Comparison of ENCODE assay signal across 17 cellular contexts in the genomic region with DNA sequence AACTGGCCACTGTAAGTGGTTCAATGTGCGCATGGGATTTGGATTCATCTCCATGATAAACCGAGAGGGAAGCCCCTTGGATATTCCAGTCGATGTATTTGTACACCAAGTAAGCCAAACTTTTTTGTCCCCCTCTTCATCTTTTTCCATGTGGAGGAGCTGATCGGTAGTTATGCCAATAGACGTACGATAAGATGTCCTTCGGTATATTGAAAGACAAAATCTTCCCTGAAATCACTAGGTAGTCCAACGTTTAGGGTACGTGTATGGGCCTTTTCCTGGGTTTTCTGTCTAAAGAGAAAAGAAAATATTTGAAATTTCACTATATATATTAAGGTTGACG. TPM values are rescaled to one million over a fixed set of nuclear protein-coding genes. Genes with fewer than 3 reads are reported as not detected.
DNase-seq lines count a peak whose midpoint lies in the region; ATAC-seq, FAIRE-seq and TF ChIP-seq lines count a peak whose summit lies in the region.
"Had no signal": no experiment of that assay in that cellular context is flagged by ENCODE, and none has a peak within 500 bp of the region (broad histone marks: within the 10 kb centered on the region; RNA-seq: fewer than 3 reads in every experiment).

No MANE protein-coding gene starts in this region.

- FAIRE-seq in K562 (lab: Jason Lieb, UNC) = no peak

- no peaks in the 10 kb centered on the region for H3K27me3 ChIP-seq in Caco-2 (replicated peaks; ENCODE audit: control insufficient read depth, insufficient read depth, low read length)
- no peaks in the 10 kb centered on the region for H3K27me3 ChIP-seq in K562 (ENCODE audit: control insufficient read depth in 2 of 2, insufficient read depth in 2 of 2, low read length in 2 of 2)
- peaks cover 29% of the 10 kb centered on the region for H3K27me3 ChIP-seq in colonic mucosa

- POLR2A ChIA-PET in Caco-2 (lab: Charles Lee) = no interaction called here
- POLR2A ChIA-PET in HEK293 (lab: Yijun Ruan, JAX) = interaction anchor here (0.7 to 2.6 kb wide), 4 partner anchors 10 to 607 kb away, joined by 3 to 10 read pairs (median 7); no protein-coding TSS in a partner anchor
- POLR2A ChIA-PET in K562 (lab: Yijun Ruan, JAX) = interaction anchor here (0.8 to 6.2 kb wide), 4 partner anchors 10 to 16 kb away, joined by 3 to 67 read pairs (median 5); no protein-coding TSS in a partner anchor

- H3K9me3 Mint-ChIP-seq in Caco-2 (ENCODE audit: unreplicated experiment) (no peaks in the 10 kb centered on the region), mesothelial cell of epicardium (no peaks in the 10 kb centered on the region)
- H3K9me3 Mint-ChIP-seq: activated naive CD4-positive, alpha-beta T cell treated with anti-CD3 and anti-CD28 coated beads for 36 hours had no signal

- CTCF ChIA-PET in Caco-2 (lab: Charles Lee) = no interaction called here
- CTCF ChIA-PET in HEK293 (lab: Yijun Ruan, JAX) = interaction anchor here (1.0 to 7.2 kb wide), 2 partner anchors 17 to 120 kb away, joined by 3 to 41 read pairs; no protein-coding TSS in a partner anchor
- CTCF ChIA-PET in K562 (lab: Yijun Ruan, JAX; ENCODE audit: low intra/inter-chr PET ratio) = no interaction called here

- H3K4me3 Mint-ChIP-seq in Caco-2 (ENCODE audit: unreplicated experiment) = peak overlapping the region; percentile 91
- H3K4me3 Mint-ChIP-seq in mesothelial cell of epicardium = peak overlapping the region; percentile 81
- H3K4me3 Mint-ChIP-seq: memory B cell; stimulated activated naive B cell treated with anti-CD40 and anti-IgM and Interleukin-4, amounts not matched to agents 10 μg/mL and 1 μg/mL and 100 μg/mL, for 72 hours had no signal

- TF ChIP-seq CTCF in Caco-2 (IDR thresholded peaks at IDR 0.05; ENCODE audit: insufficient read depth in 1 of 2, low read depth in 1 of 2, low read length in 1 of 2, severe bottlenecking in 1 of 2, unreplicated experiment in 1 of 2) = no peak
- no peak for TF ChIP-seq CTCF in HEK293 (tag by site-specific recombination; IDR thresholded peaks at IDR 0.05)
- no peak for TF ChIP-seq CTCF in K562 (IDR thresholded peaks at IDR 0.05 in 2 of 3, conservative IDR thresholded peaks at IDR 0.05 in 1 of 3; ENCODE audit: insufficient read depth in 2 of 3, low read depth in 1 of 3, low read length in 3 of 3)
- TF ChIP-seq CTCF in mesothelial cell of epicardium (IDR thresholded peaks at IDR 0.05; ENCODE audit: unreplicated experiment) = no peak
- TF ChIP-seq CTCF in colonic mucosa (IDR thresholded peaks at IDR 0.05) = no peak

- H3K27ac Mint-ChIP-seq in Caco-2 (ENCODE audit: unreplicated experiment) = peak overlapping the region; percentile 95
- peak overlapping the region; percentile 96 for H3K27ac Mint-ChIP-seq in mesothelial cell of epicardium
- H3K27ac Mint-ChIP-seq: activated naive CD4-positive, alpha-beta T cell treated with anti-CD3 and anti-CD28 coated beads for 36 hours; memory B cell; stimulated activated naive B cell treated with anti-CD40 and anti-IgM and Interleukin-4, amounts not matched to agents 10 μg/mL and 1 μg/mL and 100 μg/mL, for 72 hours had no signal

- no peaks in the 10 kb centered on the region for H3K36me3 ChIP-seq in Caco-2 (ENCODE audit: control insufficient read depth, insufficient read depth, low read length)
- peaks cover 0 to 3% of the 10 kb centered on the region in 2 experiments; a peak in 2 of 3 replicates for H3K36me3 ChIP-seq in HEK293 (ENCODE audit: control insufficient read depth in 2 of 2, insufficient read depth in 1 of 2, low read length in 2 of 2)
- peaks cover 18% of the 10 kb centered on the region; the same call in 1 of the 3 replicates for H3K36me3 ChIP-seq in K562 (ENCODE audit: control insufficient read depth, insufficient read depth, low read length)
- no peaks in the 10 kb centered on the region for H3K36me3 ChIP-seq in colonic mucosa
- H3K36me3 ChIP-seq: vagina had no signal

- H3K4me1 Mint-ChIP-seq in Caco-2 (ENCODE audit: low read depth, unreplicated experiment) = peaks cover 6% of the 10 kb centered on the region
- H3K4me1 Mint-ChIP-seq in mesothelial cell of epicardium = peaks cover 34% of the 10 kb centered on the region

- H3K4me3 ChIP-seq in Caco-2 (ENCODE audit: low read depth, low read length) (peak overlapping the region; percentile 63), HEK293 (ENCODE audit: low read depth, low read length) (peak overlapping the region; percentile 80), K562 (peak overlapping the region; percentile 56), colonic mucosa (no peak overlapping the region)
- H3K4me3 ChIP-seq: vagina had no signal

- no peaks in the 10 kb centered on the region for H3K27me3 Mint-ChIP-seq in Caco-2 (ENCODE audit: insufficient read depth, unreplicated experiment)
- peaks cover 12% of the 10 kb centered on the region for H3K27me3 Mint-ChIP-seq in mesothelial cell of epicardium (ENCODE audit: low read depth)

- H3K36me3 Mint-ChIP-seq in Caco-2 (ENCODE audit: insufficient read depth, unreplicated experiment) = no peaks in the 10 kb centered on the region
- no peaks in the 10 kb centered on the region for H3K36me3 Mint-ChIP-seq in mesothelial cell of epicardium
- H3K36me3 Mint-ChIP-seq: memory B cell had no signal

- H3K4me1 ChIP-seq in Caco-2 (0 out of 2 replicates have a peak, but pooled peaks cover 6% of the 10 kb centered on the region), HEK293 (ENCODE audit: control insufficient read depth, insufficient read depth, low read length) (peaks cover 3% of the 10 kb centered on the region; the same call in 1 of the 2 replicates), K562 (replicated peaks in 1 of 2; ENCODE audit: control insufficient read depth in 2 of 2, insufficient read depth in 2 of 2, low read length in 2 of 2) (peaks cover 0 to 4% of the 10 kb centered on the region in 2 experiments; a peak in 2 of 5 replicates), colonic mucosa (no peaks in the 10 kb centered on the region)
- H3K4me1 ChIP-seq: vagina had no signal

- DNase-seq in Caco-2 (no peak), K562 (ENCODE audit: extremely low read depth in 1 of 4, low spot score in 3 of 4) (no peak), mesothelial cell of epicardium (ENCODE audit: low spot score in 2 of 2, unreplicated experiment in 2 of 2) (no peak), SW 1271 (lab: John Stamatoyannopoulos, UW) (no peak), colonic mucosa (no peak), medulla oblongata (ENCODE audit: extremely low spot score) (no peak)
- DNase-seq in central memory CD4-positive, alpha-beta T cell = no peak
- DNase-seq: activated naive CD4-positive, alpha-beta T cell treated with anti-CD3 and anti-CD28 coated beads for 36 hours; DMS79 treated with DMSO at 0.1 percent for 48 hours; NCI-H1417; stimulated activated naive B cell treated with anti-CD40 and anti-IgM and Interleukin-4, amounts not matched to agents 10 μg/mL and 1 μg/mL and 100 μg/mL, for 72 hours had no signal

- H4K20me1 ChIP-seq in K562 (replicated peaks; ENCODE audit: control insufficient read depth, insufficient read depth, low read length) = no peaks in the 10 kb centered on the region

- no peak for TF ChIP-seq POLR2A in K562 (conservative IDR thresholded peaks at IDR 0.05)

- H3K27ac ChIP-seq in HEK293 (ENCODE audit: extremely low read depth, low read depth, low read length) (peak overlapping the region; percentile 85; the same call in 1 of the 2 replicates), K562 (ENCODE audit: extremely low read depth, low read depth, low read length) (peak overlapping the region; percentile 98), colonic mucosa (no peak overlapping the region)
- H3K27ac ChIP-seq: vagina had no signal

- peaks cover 75% of the 10 kb centered on the region for H3K79me2 ChIP-seq in K562 (ENCODE audit: control insufficient read depth, insufficient read depth, low read length)

- in situ Hi-C loops in K562 (cut with MboI) = no loop called here

- H3K9me3 ChIP-seq in Caco-2 (no peaks in the 10 kb centered on the region), HEK293 (ENCODE audit: control insufficient read depth, insufficient read depth, low read depth, low read length) (no peaks in the 10 kb centered on the region), K562 (replicated peaks; ENCODE audit: control insufficient read depth, insufficient read depth, low read depth, low read length) (no peaks in the 10 kb centered on the region), colonic mucosa (no peaks in the 10 kb centered on the region)
- H3K9me3 ChIP-seq: vagina had no signal

- no peak for TF ChIP-seq RAD21 in K562 (CRISPR knock-in tag; conservative IDR thresholded peaks at IDR 0.05 in 1 of 2, IDR thresholded peaks at IDR 0.05 in 1 of 2)

- H2AFZ ChIP-seq in K562 (ENCODE audit: low read depth, low read length) = peak overlapping the region; percentile 68

- intact Hi-C loops in Caco-2 (cut with micrococcal nuclease; ENCODE audit: unreplicated experiment) = loop anchor here (2.0 to 10.0 kb wide), 2 partner anchors 49 to 183 kb away; no protein-coding TSS in a partner anchor
- intact Hi-C loops in K562 (cut with micrococcal nuclease) = loop anchor here (5.0 kb wide), 2 partner anchors 39 to 444 kb away; a partner anchor contains a TSS
- intact Hi-C loops in colonic mucosa (cut with DNase I) = no loop called here

- H3K4me2 ChIP-seq in K562 (ENCODE audit: insufficient read depth, low read length) = peak overlapping the region; percentile 83

- BruUV-seq in Caco-2 (replicated peaks; lab: Mats Ljungman, UMichigan) = no TSS peak
- BruUV-seq in K562 (replicated peaks; lab: Mats Ljungman, UMichigan) = no TSS peak

- ATAC-seq in K562 = no peak; the same call in 2 of the 3 replicates
- ATAC-seq: stimulated activated naive B cell treated with anti-CD40 and anti-IgM and Interleukin-4, amounts not matched to agents 10 μg/mL and 1 μg/mL and 100 μg/mL, for 72 hours had no signal

- H3K9me1 ChIP-seq in K562 (ENCODE audit: control insufficient read depth, insufficient read depth, low read length) = no peaks in the 10 kb centered on the region

- TF ChIP-seq EP300 in K562 (IDR thresholded peaks at IDR 0.05; ENCODE audit: low read length) = no peak

- WGBS in K562 (ENCODE audit: insufficient coverage, low coverage, missing lambda C conversion rate) = under 1% methylated on average over 10 of the region's 10 CpGs

- H3K9ac ChIP-seq in K562 (ENCODE audit: insufficient read depth in 1 of 2, low read depth in 2 of 2, low read length in 2 of 2) = peak overlapping the region; percentile 93 to 97
- H3K9ac ChIP-seq in colonic mucosa (ENCODE audit: low read depth in 2 of 2, low read length in 2 of 2) = no peak overlapping the region

RNA-seq across cellular contexts. Expression of a gene that starts 1.2 kb away (rescaled TPM):
- total RNA-seq in Caco-2 (2022) (6.6 and 7.9 TPM in 2 replicates), K562 (2014; rRNA removed) (42.1 and 42.8 TPM in 2 replicates), K562 (2014; rRNA removed; fragmentation: Illumina TruSeq; extraction: Trizol) (77.3 and 85.4 TPM in 2 replicates), K562 (2015; rRNA removed; fragmentation: Illumina TruSeq; extraction: Trizol) (70.4 and 77.0 TPM in 2 replicates), K562 (2021) (50.5 and 52.7 TPM in 2 replicates), mesothelial cell of epicardium (18.1 to 19.7 TPM (median 19.3 TPM) in 3 replicates), colonic mucosa (under 1 TPM in 1 of 2 donors, not detected in 1; 0.12 TPM)
- 5.2 and 15.0 TPM in 2 replicates for total RNA-seq in K562 (2011; cell fraction: chromatin; rRNA removed; ENCODE audit: low replicate concordance)
- 3.5 and 6.6 TPM in 2 replicates for total RNA-seq in K562 (2011; cell fraction: nucleolus; rRNA removed)
- total RNA-seq in K562 (2011; cell fraction: nucleoplasm; rRNA removed) = 10.7 and 20.8 TPM in 2 replicates
- polyA plus RNA-seq in K562 (2011; rRNA removed) (25.5 and 36.3 TPM in 2 replicates), K562 (2014; fragmentation: Illumina TruSeq; extraction: Trizol) (45.0 and 56.4 TPM in 2 replicates), K562 (2014; fragmentation: Nextera tagmentation; extraction: Ambion mirVana) (10 to 100 TPM; 20.9 to 29.9 TPM), K562 (2014; rRNA removed) (25.8 and 27.6 TPM in 2 replicates)
- polyA plus RNA-seq in K562 (2011; cell fraction: cytosol; rRNA removed) = 7.4 and 15.1 TPM in 2 replicates
- polyA plus RNA-seq in K562 (2011; cell fraction: nucleus; rRNA removed) = 7.3 and 10.4 TPM in 2 replicates
- 25.1 and 34.8 TPM in 2 replicates for polyA plus RNA-seq in K562 (2012)
- polyA minus RNA-seq in K562 (2011; rRNA and poly(A)+ RNA removed) = 51.8 and 54.2 TPM in 2 replicates
- 20.6 and 29.0 TPM in 2 replicates for polyA minus RNA-seq in K562 (2011; cell fraction: cytosol; rRNA and poly(A)+ RNA removed)
- 6.1 and 12.8 TPM in 2 replicates for polyA minus RNA-seq in K562 (2011; cell fraction: nucleus; rRNA and poly(A)+ RNA removed)
- total RNA-seq: activated naive CD4-positive, alpha-beta T cell treated with anti-CD3 and anti-CD28 coated beads for 36 hours; H4; omental fat pad; vagina had no signal
- polyA plus RNA-seq: BJ had no signal

Comparison
In these comparisons a context has a peak if more than half of its experiments do, and no peak if none do; other contexts are left out.
1. H3K9ac ChIP-seq: peak in K562 (2 of 2); none in colonic mucosa (0 of 2).